In genomic region chr17:72953621-72954020, GRCh38 we compare ENCODE assay signal across 14 cellular contexts.
"Had no signal": no experiment of that assay in that cellular context is flagged by ENCODE, and none has a peak within 500 bp of the region (broad histone marks: within the 10 kb centered on the region; RNA-seq: fewer than 3 reads in every experiment).

No MANE protein-coding gene starts in this region.

- H3K27ac ChIP-seq: body of pancreas, coronary artery, esophagus squamous epithelium, lower lobe of right lung, right atrium auricular region, skin epidermis had no signal

- H3K36me3 ChIP-seq: esophagus squamous epithelium, lower lobe of right lung, right atrium auricular region had no signal

- ATAC-seq: body of pancreas; left colon; lower lobe of right lung; stimulated activated naive CD8-positive, alpha-beta T cell treated with anti-CD3 and anti-CD28 coated beads, Interleukin-15, Interleukin-2, amounts not matched to agents 100 U/mL and 50 U/mL, for 24 hours had no signal

- H3K4me1 ChIP-seq: body of pancreas, esophagus squamous epithelium, lower lobe of right lung, right atrium auricular region had no signal

- DNase-seq: activated CD4-positive, alpha-beta T cell treated with anti-CD3 and anti-CD28 coated beads, Interleukin-2, amount 50 U/mL, for 1 hour; activated CD8-positive, alpha-beta memory T cell treated with anti-CD3 and anti-CD28 coated beads for 24 hours; activated naive CD8-positive, alpha-beta T cell treated with anti-CD3 and anti-CD28 coated beads for 36 hours; amygdala; body of pancreas; esophagus squamous epithelium; left colon; lower lobe of right lung; nephron progenitor cell; stimulated activated CD4-positive, alpha-beta T cell treated with anti-CD3 and anti-CD28 coated beads, Interleukin-4, amount 100 ng/mL, for 24 hours; stimulated activated naive CD8-positive, alpha-beta T cell treated with anti-CD3 and anti-CD28 coated beads, Interleukin-15, Interleukin-2, amounts not matched to agents 100 U/mL and 50 U/mL, for 24 hours had no signal

- H3K9me3 ChIP-seq: body of pancreas, esophagus squamous epithelium, lower lobe of right lung, right atrium auricular region had no signal

- H3K27me3 ChIP-seq: body of pancreas, esophagus squamous epithelium, right atrium auricular region had no signal

- H3K4me3 ChIP-seq: body of pancreas, coronary artery, esophagus squamous epithelium, lower lobe of right lung, right atrium auricular region, skin epidermis had no signal
